9 cellular contexts compared by ENCODE assay signal in the genomic region with DNA sequence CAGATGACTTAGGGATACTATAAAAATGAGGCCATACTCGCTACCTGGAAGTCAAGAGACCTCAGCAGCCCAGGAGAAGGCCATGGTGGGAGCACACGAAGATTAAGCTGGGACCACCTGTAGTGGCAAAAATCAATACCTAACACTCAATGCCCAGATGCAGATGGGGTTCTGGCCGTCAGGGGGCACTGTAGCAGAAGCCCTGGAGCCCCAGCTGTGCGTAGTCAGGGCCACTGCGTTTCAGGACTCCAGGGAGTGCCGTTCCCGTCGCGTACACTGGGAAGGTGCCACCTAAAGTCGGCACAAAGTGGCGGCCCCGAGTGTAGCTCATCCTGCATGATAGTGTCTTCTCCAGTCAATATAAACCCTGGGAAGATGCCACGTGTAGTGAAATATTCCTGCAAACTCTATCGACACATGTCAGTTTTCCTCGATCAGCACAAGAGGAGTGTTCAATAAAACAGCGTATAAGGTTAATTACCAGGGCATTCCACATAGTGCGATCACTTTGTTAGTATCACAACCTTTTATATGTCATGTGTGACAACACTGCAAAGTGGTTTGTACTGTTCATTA.
A peak's percentile ranks its signal among the peaks of the same experiment; 100 is the strongest.
DNase-seq lines count a peak whose midpoint lies in the region; ATAC-seq and TF ChIP-seq lines count a peak whose summit lies in the region.
"Had no signal": no experiment of that assay in that cellular context is flagged by ENCODE, and none has a peak within 500 bp of the region (broad histone marks: within the 10 kb centered on the region; RNA-seq: fewer than 3 reads in every experiment).

No MANE protein-coding gene starts in this region.

- no peaks in the 10 kb centered on the region for H3K36me3 ChIP-seq in fibroblast of lung (ENCODE audit: control insufficient read depth, insufficient read depth, low read length)

- H3K27ac ChIP-seq in fibroblast of lung (ENCODE audit: insufficient read depth, low read length): no peak overlapping the region

- TF ChIP-seq CTCF in GM13976 (IDR thresholded peaks at IDR 0.05; ENCODE audit: borderline replicate concordance, control extremely low read depth, extremely low read depth, insufficient read depth, missing control alignments) (peak; percentile 44), fibroblast of lung (conservative IDR thresholded peaks at IDR 0.05 in 1 of 2, IDR thresholded peaks at IDR 0.05 in 1 of 2; ENCODE audit: low read depth in 1 of 2, low read length in 2 of 2) (peak; percentile 33 to 56)

- no peak overlapping the region for H3K4me2 ChIP-seq in fibroblast of lung (ENCODE audit: extremely low read depth, insufficient read depth, low read length)

- no peaks in the 10 kb centered on the region for H3K79me2 ChIP-seq in fibroblast of lung (ENCODE audit: control insufficient read depth, insufficient read depth, low read length)

- no peaks in the 10 kb centered on the region for H4K20me1 ChIP-seq in fibroblast of lung (ENCODE audit: control insufficient read depth, extremely low read depth, insufficient read depth, low read length)

- ATAC-seq in HG03342 (IDR thresholded peaks at IDR 0.05; ENCODE audit: unreplicated experiment) (no peak), HG03135 (IDR thresholded peaks at IDR 0.05; ENCODE audit: unreplicated experiment) (no peak)

- DNase-seq in GM13976 (ENCODE audit: low spot score) (no peak), NCI-H2227 treated with DMSO at 0.1 percent for 48 hours (lab: John Stamatoyannopoulos, UW) (peak; percentile 63), fibroblast of lung (ENCODE audit: low read depth in 2 of 2) (no peak), occipital lobe (lab: John Stamatoyannopoulos, UW) (peak; percentile 29), NCI-H510A (lab: John Stamatoyannopoulos, UW) (no peak)
- no peak for DNase-seq in stimulated activated naive CD4-positive, alpha-beta T cell (lab: John Stamatoyannopoulos, UW)
- DNase-seq: activated CD8-positive, alpha-beta memory T cell treated with anti-CD3 and anti-CD28 coated beads, Interleukin-2, amount 50 U/mL, for 48 hours had no signal

- H2AFZ ChIP-seq in fibroblast of lung (ENCODE audit: low read length): no peak overlapping the region

- H3K9ac ChIP-seq in fibroblast of lung (ENCODE audit: insufficient read depth, low read length): no peak overlapping the region

- no peak overlapping the region for H3K4me3 ChIP-seq in fibroblast of lung (replicated peaks in 1 of 4; ENCODE audit: control extremely low read depth in 1 of 4, insufficient read depth in 1 of 4, low read depth in 3 of 4, low read length in 4 of 4)

- H3K4me1 ChIP-seq in fibroblast of lung (ENCODE audit: control insufficient read depth, extremely low read depth, insufficient read depth, low read length): no peaks in the 10 kb centered on the region

- in situ Hi-C loops in GM13976 (cut with MboI; ENCODE audit: low sequenced_read_pairs, unreplicated experiment): no loop called here

- H3K27me3 ChIP-seq in fibroblast of lung (ENCODE audit: control insufficient read depth, insufficient read depth, low read length): no peaks in the 10 kb centered on the region

- H3K9me3 ChIP-seq in fibroblast of lung (ENCODE audit: control insufficient read depth, insufficient read depth, low read depth, low read length): no peaks in the 10 kb centered on the region

Comparison
In these comparisons a context has a peak if more than half of its experiments do, and no peak if none do; other contexts are left out.
1. DNase-seq: peak in NCI-H2227 treated with DMSO at 0.1 percent for 48 hours (single experiment) and occipital lobe (single experiment); none in GM13976 (single experiment), fibroblast of lung (0 of 2), NCI-H510A (single experiment) and stimulated activated naive CD4-positive, alpha-beta T cell (0 of 6).